Comparison of ENCODE assay signal across 1 cellular context in the genomic region with DNA sequence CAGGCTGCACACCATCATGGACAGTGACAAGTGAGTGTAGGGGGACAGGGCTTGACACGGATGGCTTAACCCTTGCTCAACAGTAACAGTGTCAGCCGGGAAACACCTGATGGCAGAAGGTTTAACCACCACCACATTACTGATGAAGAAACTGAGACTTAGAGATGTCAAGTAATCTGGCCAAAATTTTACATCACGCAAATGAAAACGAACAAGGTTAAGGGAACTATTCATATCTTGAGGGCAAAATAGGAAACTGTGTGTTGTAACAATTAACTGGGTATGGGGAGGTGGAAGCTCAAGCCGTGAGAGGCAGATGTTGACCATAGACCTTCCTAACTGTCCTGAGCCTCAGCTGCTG.
TF ChIP-seq lines count a peak whose summit lies in the region.

No MANE protein-coding gene starts in this region.

TF ChIP-seq in GM23338, 12 proteins besides CTCF, POLR2A, EP300 and RAD21 (continued from another document):
- TF ChIP-seq, protein P1, sequence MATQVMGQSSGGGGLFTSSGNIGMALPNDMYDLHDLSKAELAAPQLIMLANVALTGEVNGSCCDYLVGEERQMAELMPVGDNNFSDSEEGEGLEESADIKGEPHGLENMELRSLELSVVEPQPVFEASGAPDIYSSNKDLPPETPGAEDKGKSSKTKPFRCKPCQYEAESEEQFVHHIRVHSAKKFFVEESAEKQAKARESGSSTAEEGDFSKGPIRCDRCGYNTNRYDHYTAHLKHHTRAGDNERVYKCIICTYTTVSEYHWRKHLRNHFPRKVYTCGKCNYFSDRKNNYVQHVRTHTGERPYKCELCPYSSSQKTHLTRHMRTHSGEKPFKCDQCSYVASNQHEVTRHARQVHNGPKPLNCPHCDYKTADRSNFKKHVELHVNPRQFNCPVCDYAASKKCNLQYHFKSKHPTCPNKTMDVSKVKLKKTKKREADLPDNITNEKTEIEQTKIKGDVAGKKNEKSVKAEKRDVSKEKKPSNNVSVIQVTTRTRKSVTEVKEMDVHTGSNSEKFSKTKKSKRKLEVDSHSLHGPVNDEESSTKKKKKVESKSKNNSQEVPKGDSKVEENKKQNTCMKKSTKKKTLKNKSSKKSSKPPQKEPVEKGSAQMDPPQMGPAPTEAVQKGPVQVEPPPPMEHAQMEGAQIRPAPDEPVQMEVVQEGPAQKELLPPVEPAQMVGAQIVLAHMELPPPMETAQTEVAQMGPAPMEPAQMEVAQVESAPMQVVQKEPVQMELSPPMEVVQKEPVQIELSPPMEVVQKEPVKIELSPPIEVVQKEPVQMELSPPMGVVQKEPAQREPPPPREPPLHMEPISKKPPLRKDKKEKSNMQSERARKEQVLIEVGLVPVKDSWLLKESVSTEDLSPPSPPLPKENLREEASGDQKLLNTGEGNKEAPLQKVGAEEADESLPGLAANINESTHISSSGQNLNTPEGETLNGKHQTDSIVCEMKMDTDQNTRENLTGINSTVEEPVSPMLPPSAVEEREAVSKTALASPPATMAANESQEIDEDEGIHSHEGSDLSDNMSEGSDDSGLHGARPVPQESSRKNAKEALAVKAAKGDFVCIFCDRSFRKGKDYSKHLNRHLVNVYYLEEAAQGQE (IDR thresholded peaks at IDR 0.05; ENCODE audit: unreplicated experiment): no peak
- TF ChIP-seq ZNF114 (CRISPR knock-in tag; IDR thresholded peaks at IDR 0.05) (no peak), POLR2AphosphoS5 (IDR thresholded peaks at IDR 0.05; ENCODE audit: low read depth) (no peak), EZH2phosphoT487 (IDR thresholded peaks at IDR 0.05; ENCODE audit: unreplicated experiment) (no peak), CREB1 (CRISPR knock-in tag; IDR thresholded peaks at IDR 0.05; ENCODE audit: low read depth) (no peak), ZNF331 (CRISPR knock-in tag; IDR thresholded peaks at IDR 0.05; ENCODE audit: low read depth) (no peak), EZH2 (IDR thresholded peaks at IDR 0.05; ENCODE audit: low read depth, unreplicated experiment) (no peak), NANOG (IDR thresholded peaks at IDR 0.05; ENCODE audit: borderline replicate concordance) (no peak)
- TF ChIP-seq, protein P2, sequence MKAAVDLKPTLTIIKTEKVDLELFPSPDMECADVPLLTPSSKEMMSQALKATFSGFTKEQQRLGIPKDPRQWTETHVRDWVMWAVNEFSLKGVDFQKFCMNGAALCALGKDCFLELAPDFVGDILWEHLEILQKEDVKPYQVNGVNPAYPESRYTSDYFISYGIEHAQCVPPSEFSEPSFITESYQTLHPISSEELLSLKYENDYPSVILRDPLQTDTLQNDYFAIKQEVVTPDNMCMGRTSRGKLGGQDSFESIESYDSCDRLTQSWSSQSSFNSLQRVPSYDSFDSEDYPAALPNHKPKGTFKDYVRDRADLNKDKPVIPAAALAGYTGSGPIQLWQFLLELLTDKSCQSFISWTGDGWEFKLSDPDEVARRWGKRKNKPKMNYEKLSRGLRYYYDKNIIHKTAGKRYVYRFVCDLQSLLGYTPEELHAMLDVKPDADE (IDR thresholded peaks at IDR 0.05): no peak
- TF ChIP-seq, protein P3, sequence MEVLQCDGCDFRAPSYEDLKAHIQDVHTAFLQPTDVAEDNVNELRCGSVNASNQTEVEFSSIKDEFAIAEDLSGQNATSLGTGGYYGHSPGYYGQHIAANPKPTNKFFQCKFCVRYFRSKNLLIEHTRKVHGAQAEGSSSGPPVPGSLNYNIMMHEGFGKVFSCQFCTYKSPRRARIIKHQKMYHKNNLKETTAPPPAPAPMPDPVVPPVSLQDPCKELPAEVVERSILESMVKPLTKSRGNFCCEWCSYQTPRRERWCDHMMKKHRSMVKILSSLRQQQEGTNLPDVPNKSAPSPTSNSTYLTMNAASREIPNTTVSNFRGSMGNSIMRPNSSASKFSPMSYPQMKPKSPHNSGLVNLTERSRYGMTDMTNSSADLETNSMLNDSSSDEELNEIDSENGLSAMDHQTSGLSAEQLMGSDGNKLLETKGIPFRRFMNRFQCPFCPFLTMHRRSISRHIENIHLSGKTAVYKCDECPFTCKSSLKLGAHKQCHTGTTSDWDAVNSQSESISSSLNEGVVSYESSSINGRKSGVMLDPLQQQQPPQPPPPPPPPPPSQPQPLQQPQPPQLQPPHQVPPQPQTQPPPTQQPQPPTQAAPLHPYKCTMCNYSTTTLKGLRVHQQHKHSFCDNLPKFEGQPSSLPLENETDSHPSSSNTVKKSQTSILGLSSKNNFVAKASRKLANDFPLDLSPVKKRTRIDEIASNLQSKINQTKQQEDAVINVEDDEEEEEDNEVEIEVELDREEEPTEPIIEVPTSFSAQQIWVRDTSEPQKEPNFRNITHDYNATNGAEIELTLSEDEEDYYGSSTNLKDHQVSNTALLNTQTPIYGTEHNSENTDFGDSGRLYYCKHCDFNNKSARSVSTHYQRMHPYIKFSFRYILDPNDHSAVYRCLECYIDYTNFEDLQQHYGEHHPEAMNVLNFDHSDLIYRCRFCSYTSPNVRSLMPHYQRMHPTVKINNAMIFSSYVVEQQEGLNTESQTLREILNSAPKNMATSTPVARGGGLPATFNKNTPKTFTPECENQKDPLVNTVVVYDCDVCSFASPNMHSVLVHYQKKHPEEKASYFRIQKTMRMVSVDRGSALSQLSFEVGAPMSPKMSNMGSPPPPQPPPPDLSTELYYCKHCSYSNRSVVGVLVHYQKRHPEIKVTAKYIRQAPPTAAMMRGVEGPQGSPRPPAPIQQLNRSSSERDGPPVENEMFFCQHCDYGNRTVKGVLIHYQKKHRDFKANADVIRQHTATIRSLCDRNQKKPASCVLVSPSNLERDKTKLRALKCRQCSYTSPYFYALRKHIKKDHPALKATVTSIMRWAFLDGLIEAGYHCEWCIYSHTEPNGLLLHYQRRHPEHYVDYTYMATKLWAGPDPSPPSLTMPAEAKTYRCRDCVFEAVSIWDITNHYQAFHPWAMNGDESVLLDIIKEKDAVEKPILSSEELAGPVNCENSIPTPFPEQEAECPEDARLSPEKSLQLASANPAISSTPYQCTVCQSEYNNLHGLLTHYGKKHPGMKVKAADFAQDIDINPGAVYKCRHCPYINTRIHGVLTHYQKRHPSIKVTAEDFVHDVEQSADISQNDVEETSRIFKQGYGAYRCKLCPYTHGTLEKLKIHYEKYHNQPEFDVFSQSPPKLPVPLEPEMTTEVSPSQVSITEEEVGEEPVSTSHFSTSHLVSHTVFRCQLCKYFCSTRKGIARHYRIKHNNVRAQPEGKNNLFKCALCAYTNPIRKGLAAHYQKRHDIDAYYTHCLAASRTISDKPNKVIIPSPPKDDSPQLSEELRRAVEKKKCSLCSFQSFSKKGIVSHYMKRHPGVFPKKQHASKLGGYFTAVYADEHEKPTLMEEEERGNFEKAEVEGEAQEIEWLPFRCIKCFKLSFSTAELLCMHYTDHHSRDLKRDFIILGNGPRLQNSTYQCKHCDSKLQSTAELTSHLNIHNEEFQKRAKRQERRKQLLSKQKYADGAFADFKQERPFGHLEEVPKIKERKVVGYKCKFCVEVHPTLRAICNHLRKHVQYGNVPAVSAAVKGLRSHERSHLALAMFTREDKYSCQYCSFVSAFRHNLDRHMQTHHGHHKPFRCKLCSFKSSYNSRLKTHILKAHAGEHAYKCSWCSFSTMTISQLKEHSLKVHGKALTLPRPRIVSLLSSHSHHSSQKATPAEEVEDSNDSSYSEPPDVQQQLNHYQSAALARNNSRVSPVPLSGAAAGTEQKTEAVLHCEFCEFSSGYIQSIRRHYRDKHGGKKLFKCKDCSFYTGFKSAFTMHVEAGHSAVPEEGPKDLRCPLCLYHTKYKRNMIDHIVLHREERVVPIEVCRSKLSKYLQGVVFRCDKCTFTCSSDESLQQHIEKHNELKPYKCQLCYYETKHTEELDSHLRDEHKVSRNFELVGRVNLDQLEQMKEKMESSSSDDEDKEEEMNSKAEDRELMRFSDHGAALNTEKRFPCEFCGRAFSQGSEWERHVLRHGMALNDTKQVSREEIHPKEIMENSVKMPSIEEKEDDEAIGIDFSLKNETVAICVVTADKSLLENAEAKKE (CRISPR knock-in tag; IDR thresholded peaks at IDR 0.05): no peak
